38 cellular contexts compared by ENCODE assay signal in the genomic region with DNA sequence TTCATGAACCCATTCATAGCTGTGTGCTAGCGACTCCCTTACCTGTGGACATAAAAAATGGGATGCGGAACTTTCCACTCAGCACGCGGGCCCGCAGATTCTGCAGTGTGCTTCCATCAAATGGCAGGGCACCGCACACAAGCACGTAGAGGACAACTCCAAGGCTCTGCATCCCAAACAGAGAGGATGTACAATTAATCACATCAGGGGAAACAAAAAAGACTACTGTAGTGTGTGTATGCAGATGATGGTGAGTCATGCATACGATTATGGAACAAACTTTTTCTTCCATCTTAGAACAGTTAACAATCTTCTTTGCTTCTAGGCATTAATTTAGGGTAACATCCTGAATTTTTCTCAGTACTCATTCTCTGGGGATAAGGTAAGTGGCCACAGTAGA. TPM values are rescaled to one million over a fixed set of nuclear protein-coding genes. Genes with fewer than 3 reads are reported as not detected.
"Had no signal": no experiment of that assay in that cellular context is flagged by ENCODE, and none has a peak within 500 bp of the region (broad histone marks: within the 10 kb centered on the region; RNA-seq: fewer than 3 reads in every experiment).

No MANE protein-coding gene starts in this region.

- H3K27ac ChIP-seq: Peyer's patch, RWPE1, VCaP had no signal

- H3K4me1 ChIP-seq: Peyer's patch had no signal

- H3K9me3 ChIP-seq: Peyer's patch had no signal

- H3K4me3 Mint-ChIP-seq: activated B cell treated with CpG ODN at 0.5 μM for 24 hours; activated CD4-positive, alpha-beta memory T cell treated with anti-CD3 and anti-CD28 coated beads for 36 hours; activated naive CD4-positive, alpha-beta T cell treated with anti-CD3 and anti-CD28 coated beads, Interleukin-2, amount 50 U/mL, for 24 hours; activated T-helper 17 cell treated with anti-CD3 and anti-CD28 coated beads, Interleukin-2, amount 50 U/mL, for 72 hours; brain had no signal

- H3K9me3 Mint-ChIP-seq: activated B cell treated with CpG ODN at 0.5 μM for 24 hours; activated naive CD4-positive, alpha-beta T cell treated with anti-CD3 and anti-CD28 coated beads, Interleukin-2, amount 50 U/mL, for 24 hours had no signal

- ATAC-seq: activated T-helper 17 cell treated with anti-CD3 and anti-CD28 coated beads, Interleukin-2, amount 50 U/mL, for 72 hours; PC-3; Right ventricle myocardium inferior had no signal

- H3K27me3 ChIP-seq: Peyer's patch had no signal

- H3K27me3 Mint-ChIP-seq: activated B cell treated with CpG ODN at 0.5 μM for 24 hours; activated CD4-positive, alpha-beta memory T cell treated with anti-CD3 and anti-CD28 coated beads for 36 hours; activated naive CD4-positive, alpha-beta T cell treated with anti-CD3 and anti-CD28 coated beads, Interleukin-2, amount 50 U/mL, for 24 hours; activated T-helper 17 cell treated with anti-CD3 and anti-CD28 coated beads, Interleukin-2, amount 50 U/mL, for 72 hours; brain had no signal

- H3K27ac Mint-ChIP-seq: activated B cell treated with CpG ODN at 0.5 μM for 24 hours; activated CD4-positive, alpha-beta memory T cell treated with anti-CD3 and anti-CD28 coated beads for 36 hours; brain had no signal

- DNase-seq: activated B cell treated with CpG ODN at 0.5 μM for 24 hours; activated CD4-positive, alpha-beta memory T cell treated with anti-CD3 and anti-CD28 coated beads for 36 hours; activated CD4-positive, alpha-beta T cell treated with anti-CD3 and anti-CD28 coated beads for 4 hours; activated CD4-positive, alpha-beta T cell treated with anti-CD3 and anti-CD28 coated beads, Interleukin-2, amount 50 U/mL, for 1 hour; activated CD4-positive, CD25-positive, alpha-beta regulatory T cell treated with anti-CD3 and anti-CD28 coated beads, Interleukin-2, amount 50 U/mL, for 72 hours; activated CD8-positive, alpha-beta memory T cell treated with anti-CD3 and anti-CD28 coated beads, Interleukin-2, amount 50 U/mL, for 4 hours; activated effector memory CD4-positive, alpha-beta T cell treated with anti-CD3 and anti-CD28 coated beads, Interleukin-2, amount 50 U/mL, for 16 hours; activated naive CD4-positive, alpha-beta T cell; activated T-cell treated with anti-CD3 and anti-CD28 coated beads for 4 hours; activated T-cell treated with anti-CD3 and anti-CD28 coated beads, Interleukin-2, amount 50 U/mL, for 48 hours; anterior cingulate cortex; caudate nucleus; NCI-H1092 treated with DMSO at 0.1 percent for 48 hours; NCI-H1417; NCI-H146; NCI-H187; NCI-H2029 treated with DMSO at 0.1 percent for 48 hours; NCI-H2107; NCI-H2171; NCI-H510A; NCI-H526; NCI-H748 treated with DMSO at 0.1 percent for 48 hours; NK-92 treated with Interleukin-12 subunit alpha and Interleukin-12 subunit beta, amount 100 ng/mL, for 24 hours; PC-3; Peyer's patch; SIG-M5; SW 1271; T-helper 1 cell; T-helper 2 cell; T-helper 9 cell had no signal

RNA-seq across cellular contexts. Expression of a gene that starts 58.8 kb away (rescaled TPM):
- total RNA-seq: bronchial epithelial cell, M059J had no signal
